Comparison of ENCODE assay signal across 8 cellular contexts in the genomic region with DNA sequence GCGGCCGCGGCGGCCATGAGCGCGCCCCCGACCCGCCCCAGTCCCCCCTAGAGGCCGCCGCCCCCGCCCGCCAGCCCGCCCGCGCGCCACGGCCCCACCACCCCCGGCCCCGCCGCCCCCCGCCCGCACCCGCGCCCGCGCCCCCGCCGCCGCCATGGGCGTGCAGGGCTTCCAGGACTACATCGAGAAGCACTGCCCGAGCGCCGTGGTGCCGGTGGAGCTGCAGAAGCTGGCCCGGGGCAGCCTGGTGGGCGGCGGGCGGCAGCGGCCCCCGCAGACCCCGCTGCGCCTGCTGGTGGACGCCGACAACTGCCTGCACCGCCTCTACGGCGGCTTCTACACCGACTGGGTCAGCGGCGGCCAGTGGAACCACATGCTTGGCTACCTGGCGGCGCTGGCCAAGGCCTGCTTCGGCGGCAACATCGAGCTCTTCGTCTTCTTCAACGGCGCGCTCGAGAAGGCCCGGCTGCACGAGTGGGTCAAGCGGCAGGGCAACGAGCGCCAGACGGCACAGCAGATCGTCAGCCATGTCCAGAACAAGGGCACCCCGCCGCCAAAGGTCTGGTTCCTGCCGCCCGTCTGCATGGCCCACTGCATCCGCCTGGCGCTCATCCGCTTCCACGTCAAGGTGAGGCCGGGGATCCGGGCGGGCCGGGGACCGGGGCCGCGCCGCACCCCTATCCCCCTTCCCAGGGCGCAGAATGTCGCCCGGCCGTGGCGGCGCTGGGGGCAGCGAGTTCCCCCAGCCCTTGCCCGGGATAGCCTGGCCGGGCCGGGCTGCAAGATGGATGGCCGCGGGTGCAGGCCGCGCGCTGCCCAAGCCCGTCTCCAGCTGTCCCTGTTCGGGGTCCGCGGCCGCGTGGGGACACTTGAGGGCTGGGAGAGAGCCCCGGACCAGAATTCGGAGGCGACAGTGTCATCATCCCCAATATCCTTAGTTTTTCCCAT.
DNase-seq lines count a peak whose midpoint lies in the region; ATAC-seq lines count a peak whose summit lies in the region.

No MANE protein-coding gene starts in this region.

- peaks cover 26% of the 10 kb centered on the region for H3K36me3 ChIP-seq in HUES48 (ENCODE audit: control insufficient read depth, insufficient read depth, low read length)

- no peaks in the 10 kb centered on the region for H3K9me3 ChIP-seq in HUES48 (ENCODE audit: control insufficient read depth, insufficient read depth, low read length)

- ATAC-seq in activated CD4-positive, CD25-positive, alpha-beta regulatory T cell treated with anti-CD3 and anti-CD28 coated beads, Interleukin-2, amount 50 U/mL, for 24 hours = peak; percentile 1 to 5

- no peaks in the 10 kb centered on the region for H3K27me3 ChIP-seq in HUES48 (ENCODE audit: control insufficient read depth, insufficient read depth, low read length)

- peak overlapping the region; percentile 86 for H3K27ac ChIP-seq in HUES48 (ENCODE audit: low read depth, low read length)

- DNase-seq in NCI-H1436 (lab: John Stamatoyannopoulos, UW) (peak; percentile 29), NCI-H1436 treated with DMSO at 0.1 percent for 48 hours (lab: John Stamatoyannopoulos, UW) (no peak), cerebellar cortex (ENCODE audit: low spot score) (peak; percentile 52), left kidney (ENCODE audit: low read depth, low spot score) (peak; percentile 73), GOT3 (lab: John Stamatoyannopoulos, UW) (no peak)
- DNase-seq in stimulated activated CD4-positive, alpha-beta T cell treated with anti-CD3 and anti-CD28 coated beads, Interleukin-2, amount 100 ng/mL, for 48 hours = peak; percentile 37 to 38

- H3K4me1 ChIP-seq in HUES48 (ENCODE audit: control insufficient read depth, insufficient read depth, low read length) = peaks cover 17% of the 10 kb centered on the region

- peak overlapping the region; percentile 76 for H3K9ac ChIP-seq in HUES48 (ENCODE audit: low read depth, low read length)

- peak overlapping the region; percentile 86 for H3K4me3 ChIP-seq in HUES48 (ENCODE audit: low read depth, low read length)

Comparison
In these comparisons a context has a peak if more than half of its experiments do, and no peak if none do; other contexts are left out.
1. DNase-seq: peak in NCI-H1436 (single experiment), cerebellar cortex (single experiment), left kidney (single experiment) and stimulated activated CD4-positive, alpha-beta T cell treated with anti-CD3 and anti-CD28 coated beads, Interleukin-2, amount 100 ng/mL, for 48 hours (2 of 2); none in NCI-H1436 treated with DMSO at 0.1 percent for 48 hours (single experiment) and GOT3 (single experiment).